1 cellular context compared by ENCODE assay signal in the genomic region with DNA sequence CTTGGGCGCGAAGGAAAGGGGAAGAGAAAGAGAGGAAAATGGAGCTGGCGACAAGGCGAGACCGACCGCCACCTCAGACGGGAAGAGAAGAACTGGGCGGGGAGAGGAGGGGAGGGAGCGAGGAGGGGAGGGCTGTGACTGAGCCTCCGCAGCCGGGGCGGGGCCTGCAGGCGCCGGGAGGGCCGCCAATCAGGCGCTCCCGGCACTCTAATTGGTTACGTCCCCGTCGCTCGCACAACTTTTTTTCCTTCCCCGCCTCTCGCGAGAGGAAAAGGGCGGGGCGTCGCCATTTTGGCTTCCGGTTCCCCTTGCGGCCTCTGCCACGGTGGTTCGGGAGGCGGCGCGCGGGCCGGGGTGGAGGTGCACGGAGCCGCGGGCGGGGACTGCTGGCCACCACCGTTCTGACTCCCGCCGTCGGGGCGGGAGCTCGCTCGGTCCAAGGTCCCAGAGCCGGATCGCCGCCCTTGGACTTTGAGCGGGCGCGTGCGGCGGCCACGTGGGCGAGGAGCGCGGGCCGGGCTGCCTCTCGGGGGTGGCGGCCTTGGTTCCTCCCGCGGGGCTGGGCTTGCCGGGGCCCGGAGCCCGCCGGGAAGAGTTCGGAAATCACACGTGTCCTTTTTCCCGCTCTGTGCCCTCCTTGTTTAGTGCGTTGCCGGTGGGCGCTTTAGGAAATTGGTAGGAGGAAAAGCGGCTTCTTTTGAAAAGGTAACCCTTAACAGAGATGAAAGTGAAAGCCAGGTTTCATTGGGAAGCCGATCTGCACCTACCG.
A peak's percentile ranks its signal among the peaks of the same experiment; 100 is the strongest.
TF ChIP-seq lines count a peak whose summit lies in the region.

GDI2 (minus strand) TSS at position 94 of the 769 bp plus-strand sequence. CDS start 176 bp downstream, outside the sequence.

TF ChIP-seq in K562, 482 proteins besides CTCF, POLR2A, EP300 and RAD21 (continued from another document and continues in another):
- TF ChIP-seq MTA3 (IDR thresholded peaks at IDR 0.05; ENCODE audit: borderline replicate concordance) (0 out of 2 replicates have a peak, but pooled peaks have one; percentile 66), NUFIP1 (IDR thresholded peaks at IDR 0.05; ENCODE audit: partially characterized antibody) (no peak), ZNF165 (CRISPR knock-in tag; IDR thresholded peaks at IDR 0.05; ENCODE audit: borderline replicate concordance) (no peak), ARNT (IDR thresholded peaks at IDR 0.05) (no peak), ERF (CRISPR knock-in tag; IDR thresholded peaks at IDR 0.05) (peak; percentile 58), EHMT2 (IDR thresholded peaks at IDR 0.05) (no peak), MEF2A (IDR thresholded peaks at IDR 0.05; ENCODE audit: control insufficient read depth, low read depth, low read length) (no peak), CBFA2T3 (IDR thresholded peaks at IDR 0.05) (no peak), GABPB1 (CRISPR knock-in tag; IDR thresholded peaks at IDR 0.05) (peak; percentile 91), CAMTA2 (CRISPR knock-in tag; conservative IDR thresholded peaks at IDR 0.05) (no peak), IRF2 (CRISPR knock-in tag; IDR thresholded peaks at IDR 0.05) (peak; percentile 76; the same call in 1 of the 2 replicates), PURB (CRISPR knock-in tag; IDR thresholded peaks at IDR 0.05; ENCODE audit: low read depth) (no peak), AFF4 (CRISPR knock-in tag; IDR thresholded peaks at IDR 0.05) (peak; percentile 85), KLF10 (CRISPR knock-in tag; IDR thresholded peaks at IDR 0.05) (no peak), MTA2 (IDR thresholded peaks at IDR 0.05; ENCODE audit: low read depth) (no peak), EWSR1 (IDR thresholded peaks at IDR 0.05; ENCODE audit: borderline replicate concordance, low read depth, partially characterized antibody) (no peak), RBFOX2 (IDR thresholded peaks at IDR 0.05; ENCODE audit: low read depth, low read length) (peak; percentile 96), GATAD2A (IDR thresholded peaks at IDR 0.05) (no peak), SNIP1 (IDR thresholded peaks at IDR 0.05; ENCODE audit: low read depth) (no peak), RHOXF2B (CRISPR knock-in tag; conservative IDR thresholded peaks at IDR 0.05) (no peak), SRSF9 (IDR thresholded peaks at IDR 0.05; ENCODE audit: borderline replicate concordance, low read depth, low read length) (no peak), BMI1 (IDR thresholded peaks at IDR 0.05; ENCODE audit: low read length) (no peak), SFPQ (IDR thresholded peaks at IDR 0.05; ENCODE audit: low read depth, low read length) (no peak), JUN (IDR thresholded peaks at IDR 0.05; ENCODE audit: borderline replicate concordance, low read depth, low read length) (no peak), JUN (CRISPR knock-in tag; IDR thresholded peaks at IDR 0.05; ENCODE audit: borderline replicate concordance) (no peak), ZSCAN32 (CRISPR knock-in tag; IDR thresholded peaks at IDR 0.05) (no peak), GABPB2 (CRISPR knock-in tag; conservative IDR thresholded peaks at IDR 0.05) (no peak), ZNF143 (CRISPR knock-in tag; IDR thresholded peaks at IDR 0.05) (peak; percentile 58), WHSC1 (IDR thresholded peaks at IDR 0.05; ENCODE audit: low read length) (no peak), E2F6 (IDR thresholded peaks at IDR 0.05; ENCODE audit: borderline replicate concordance in 1 of 2, extremely low read depth in 1 of 2, insufficient read depth in 1 of 2, insufficient read length in 1 of 2, low read depth in 1 of 2, low read length in 1 of 2, poor library complexity in 1 of 2, severe bottlenecking in 1 of 2) (peak; percentile 97 to 99), ZFP30 (CRISPR knock-in tag; IDR thresholded peaks at IDR 0.05; ENCODE audit: borderline replicate concordance) (no peak), ZNF445 (CRISPR knock-in tag; IDR thresholded peaks at IDR 0.05; ENCODE audit: low read depth) (no peak), TEAD1 (CRISPR knock-in tag; IDR thresholded peaks at IDR 0.05) (peak in 1 of 2 experiments; percentile 79; a peak in 1 of 4 replicates), ZBTB40 (IDR thresholded peaks at IDR 0.05) (peak; percentile 85), ZBTB40 (CRISPR knock-in tag; IDR thresholded peaks at IDR 0.05) (0 out of 2 replicates have a peak, but pooled peaks have one; percentile 17)
- TF ChIP-seq, protein P1, sequence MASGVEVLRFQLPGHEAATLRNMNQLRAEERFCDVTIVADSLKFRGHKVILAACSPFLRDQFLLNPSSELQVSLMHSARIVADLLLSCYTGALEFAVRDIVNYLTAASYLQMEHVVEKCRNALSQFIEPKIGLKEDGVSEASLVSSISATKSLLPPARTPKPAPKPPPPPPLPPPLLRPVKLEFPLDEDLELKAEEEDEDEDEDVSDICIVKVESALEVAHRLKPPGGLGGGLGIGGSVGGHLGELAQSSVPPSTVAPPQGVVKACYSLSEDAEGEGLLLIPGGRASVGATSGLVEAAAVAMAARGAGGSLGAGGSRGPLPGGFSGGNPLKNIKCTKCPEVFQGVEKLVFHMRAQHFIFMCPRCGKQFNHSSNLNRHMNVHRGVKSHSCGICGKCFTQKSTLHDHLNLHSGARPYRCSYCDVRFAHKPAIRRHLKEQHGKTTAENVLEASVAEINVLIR (CRISPR knock-in tag; IDR thresholded peaks at IDR 0.05), result no peak
- TF ChIP-seq, protein P2, sequence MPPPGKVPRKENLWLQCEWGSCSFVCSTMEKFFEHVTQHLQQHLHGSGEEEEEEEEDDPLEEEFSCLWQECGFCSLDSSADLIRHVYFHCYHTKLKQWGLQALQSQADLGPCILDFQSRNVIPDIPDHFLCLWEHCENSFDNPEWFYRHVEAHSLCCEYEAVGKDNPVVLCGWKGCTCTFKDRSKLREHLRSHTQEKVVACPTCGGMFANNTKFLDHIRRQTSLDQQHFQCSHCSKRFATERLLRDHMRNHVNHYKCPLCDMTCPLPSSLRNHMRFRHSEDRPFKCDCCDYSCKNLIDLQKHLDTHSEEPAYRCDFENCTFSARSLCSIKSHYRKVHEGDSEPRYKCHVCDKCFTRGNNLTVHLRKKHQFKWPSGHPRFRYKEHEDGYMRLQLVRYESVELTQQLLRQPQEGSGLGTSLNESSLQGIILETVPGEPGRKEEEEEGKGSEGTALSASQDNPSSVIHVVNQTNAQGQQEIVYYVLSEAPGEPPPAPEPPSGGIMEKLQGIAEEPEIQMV (tag; conservative IDR thresholded peaks at IDR 0.05; ENCODE audit: low read depth), result no peak
- TF ChIP-seq, protein P3, sequence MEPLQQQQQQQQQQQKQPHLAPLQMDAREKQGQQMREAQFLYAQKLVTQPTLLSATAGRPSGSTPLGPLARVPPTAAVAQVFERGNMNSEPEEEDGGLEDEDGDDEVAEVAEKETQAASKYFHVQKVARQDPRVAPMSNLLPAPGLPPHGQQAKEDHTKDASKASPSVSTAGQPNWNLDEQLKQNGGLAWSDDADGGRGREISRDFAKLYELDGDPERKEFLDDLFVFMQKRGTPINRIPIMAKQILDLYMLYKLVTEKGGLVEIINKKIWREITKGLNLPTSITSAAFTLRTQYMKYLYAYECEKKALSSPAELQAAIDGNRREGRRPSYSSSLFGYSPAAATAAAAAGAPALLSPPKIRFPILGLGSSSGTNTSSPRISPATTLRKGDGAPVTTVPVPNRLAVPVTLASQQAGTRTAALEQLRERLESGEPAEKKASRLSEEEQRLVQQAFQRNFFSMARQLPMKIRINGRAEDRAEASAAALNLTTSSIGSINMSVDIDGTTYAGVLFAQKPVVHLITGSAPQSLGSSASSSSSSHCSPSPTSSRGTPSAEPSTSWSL (CRISPR knock-in tag; IDR thresholded peaks at IDR 0.05; ENCODE audit: borderline replicate concordance), result no peak
